ENCODE assay signal across 23 cellular contexts in genomic region chr5:13830536-13830935, GRCh38.
"Had no signal": no experiment of that assay in that cellular context is flagged by ENCODE, and none has a peak within 500 bp of the region (broad histone marks: within the 10 kb centered on the region; RNA-seq: fewer than 3 reads in every experiment).

No MANE protein-coding gene starts in this region.

- H3K27me3 ChIP-seq: adrenal gland, ascending aorta, colonic mucosa, dorsolateral prefrontal cortex, thyroid gland had no signal

- H2AFZ ChIP-seq: parathyroid adenoma had no signal

- H3K4me1 ChIP-seq: adrenal gland, ascending aorta, colonic mucosa, heart left ventricle, parathyroid adenoma, thyroid gland had no signal

- H3K79me2 ChIP-seq: parathyroid adenoma had no signal

- H3K9ac ChIP-seq: parathyroid adenoma had no signal

- DNase-seq: activated CD4-positive, alpha-beta T cell treated with anti-CD3 and anti-CD28 coated beads for 4 hours; activated CD4-positive, alpha-beta T cell treated with anti-CD3 and anti-CD28 coated beads, Interleukin-2, amount 50 U/mL, for 48 hours; activated CD4-positive, CD25-positive, alpha-beta regulatory T cell; activated CD8-positive, alpha-beta memory T cell treated with anti-CD3 and anti-CD28 coated beads, Interleukin-2, amount 50 U/mL, for 48 hours; activated naive CD4-positive, alpha-beta T cell; activated T-cell treated with anti-CD3 and anti-CD28 coated beads, Interleukin-2, amount 50 U/mL, for 4 hours; adrenal gland; colonic mucosa; dorsolateral prefrontal cortex; effector memory CD8-positive, alpha-beta T cell; heart left ventricle; immature natural killer cell; left ventricle myocardium superior; nephron progenitor cell; right cardiac atrium; stimulated activated CD4-positive, alpha-beta T cell treated with anti-CD3 and anti-CD28 coated beads, Interleukin-12 subunit alpha, Interleukin-12 subunit beta, amount 100 ng/mL, for 4 hours; stimulated activated CD4-positive, alpha-beta T cell treated with anti-CD3 and anti-CD28 coated beads, Interleukin-4, amount 100 ng/mL, for 4 hours; substantia nigra; T-helper 17 cell; thyroid gland had no signal

- H3K27ac ChIP-seq: adrenal gland, ascending aorta, colonic mucosa, heart left ventricle, parathyroid adenoma, thyroid gland had no signal

- ATAC-seq: activated T-cell treated with anti-CD3 and anti-CD28 coated beads, Interleukin-2, amount 50 U/mL, for 4 hours; effector memory CD8-positive, alpha-beta T cell; heart left ventricle; left ventricle myocardium superior; right cardiac atrium; T-helper 17 cell had no signal

- H3K4me3 ChIP-seq: adrenal gland, ascending aorta, colonic mucosa, dorsolateral prefrontal cortex, heart left ventricle, thyroid gland had no signal

- FAIRE-seq: endothelial cell of umbilical vein had no signal

- H3K9me3 ChIP-seq: adrenal gland, ascending aorta, colonic mucosa, thyroid gland had no signal

- H3K36me3 ChIP-seq: adrenal gland, ascending aorta, colonic mucosa, heart left ventricle, thyroid gland had no signal
